ENCODE assay signal across 12 cellular contexts in the genomic region with DNA sequence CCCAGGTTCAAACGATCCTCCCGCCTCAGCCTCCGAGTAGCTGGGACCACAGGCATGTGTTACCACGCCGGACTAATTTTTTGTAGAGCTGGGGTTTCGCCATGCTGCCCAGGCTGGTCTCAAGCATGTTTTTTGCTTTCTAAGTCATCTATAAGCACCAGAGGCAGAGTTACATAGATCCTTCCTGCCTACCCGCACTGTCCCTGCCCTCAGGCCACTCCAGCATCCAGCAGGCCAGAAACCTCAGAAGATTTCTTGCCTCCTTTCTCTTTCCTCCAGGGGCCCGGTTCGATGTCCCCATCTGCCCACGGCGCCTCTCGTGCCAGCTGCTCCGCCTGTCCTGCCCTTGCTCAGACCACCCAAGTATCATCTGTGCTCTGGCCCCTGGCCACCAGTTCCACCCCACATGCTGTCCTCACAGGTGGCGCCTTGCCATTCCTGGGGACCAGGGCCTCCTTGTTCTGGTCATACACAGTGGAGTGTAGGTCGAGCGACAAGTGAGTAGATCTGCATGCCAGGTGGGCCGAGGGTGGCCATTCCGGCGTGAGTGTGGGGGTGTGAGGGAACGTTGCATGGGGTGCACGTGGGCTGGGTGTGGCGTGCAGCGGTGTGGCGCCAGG. TPM values are rescaled to one million over a fixed set of nuclear protein-coding genes. Genes with fewer than 3 reads are reported as not detected.
DNase-seq lines count a peak whose midpoint lies in the region; ATAC-seq and TF ChIP-seq lines count a peak whose summit lies in the region.
"Had no signal": no experiment of that assay in that cellular context is flagged by ENCODE, and none has a peak within 500 bp of the region (broad histone marks: within the 10 kb centered on the region; RNA-seq: fewer than 3 reads in every experiment).

No MANE protein-coding gene starts in this region.

- H3K4me3 ChIP-seq in AG09309 (ENCODE audit: control insufficient read depth, low read depth, low read length) (peak overlapping the region; percentile 78), gastroesophageal sphincter (peak overlapping the region; percentile 18 to 49), skeletal muscle cell (ENCODE audit: low read depth, low read length) (peak overlapping the region; percentile 46), mucosa of descending colon (no peak overlapping the region)

- no peaks in the 10 kb centered on the region for H3K36me3 ChIP-seq in gastroesophageal sphincter
- H3K36me3 ChIP-seq in mucosa of descending colon (ENCODE audit: low read depth) = no peaks in the 10 kb centered on the region
- H3K36me3 ChIP-seq: spleen had no signal

- no peak for TF ChIP-seq CTCF in AG09309 (IDR thresholded peaks at IDR 0.05; ENCODE audit: control insufficient read depth, insufficient read depth, low read depth, low read length, missing control alignments)
- no peak for TF ChIP-seq CTCF in gastroesophageal sphincter (IDR thresholded peaks at IDR 0.05)
- TF ChIP-seq CTCF in mucosa of descending colon (IDR thresholded peaks at IDR 0.05) = no peak

- H3K4me1 ChIP-seq in gastroesophageal sphincter (peaks cover 0 to 20% (median 3%) of the 10 kb centered on the region in 3 donors), mucosa of descending colon (ENCODE audit: low read depth) (no peaks in the 10 kb centered on the region)
- H3K4me1 ChIP-seq: spleen had no signal

- intact Hi-C loops in mucosa of descending colon (cut with DNase I, micrococcal nuclease) = no loop called here

- ATAC-seq in gastroesophageal sphincter (no peak), HG02623 (IDR thresholded peaks at IDR 0.05; ENCODE audit: unreplicated experiment) (no peak), mucosa of descending colon (no peak)
- ATAC-seq: naive thymus-derived CD8-positive, alpha-beta T cell had no signal

- no peaks in the 10 kb centered on the region for H3K9me3 ChIP-seq in gastroesophageal sphincter
- H3K9me3 ChIP-seq in mucosa of descending colon = no peaks in the 10 kb centered on the region
- H3K9me3 ChIP-seq: spleen had no signal

- no peak for DNase-seq in AG09309 (ENCODE audit: low read depth)
- DNase-seq in skeletal muscle cell (ENCODE audit: low read depth) = no peak
- no peak for DNase-seq in nucleus accumbens (lab: John Stamatoyannopoulos, UW)
- no peak for DNase-seq in mucosa of descending colon
- no peak for DNase-seq in NCI-H187 treated with DMSO at 0.1 percent for 48 hours (lab: John Stamatoyannopoulos, UW)
- DNase-seq: activated T-cell treated with anti-CD3 and anti-CD28 coated beads for 4 hours; naive thymus-derived CD8-positive, alpha-beta T cell; SW 1271 had no signal

- TF ChIP-seq POLR2A in gastroesophageal sphincter (IDR thresholded peaks at IDR 0.05) = no peak

- no peaks in the 10 kb centered on the region for H3K27me3 ChIP-seq in gastroesophageal sphincter

- TF ChIP-seq EP300 in gastroesophageal sphincter (IDR thresholded peaks at IDR 0.05) = no peak

- H3K27ac ChIP-seq in angular gyrus (ENCODE audit: low read depth, low read length) (peak overlapping the region; percentile 55), gastroesophageal sphincter (peak overlapping the region in 3 of 4 donors; percentile 59 to 91 (median 79))

- WGBS in gastroesophageal sphincter (ENCODE audit: low coverage in 1 of 2), 2 donors = 90 to 91% methylated on average over 4 to 8 of the region's 24 CpGs

RNA-seq across cellular contexts. Expression of a gene that starts 27.3 kb away (rescaled TPM):
- 100 to 1,000 TPM in 3 of 4 donors, 10 to 100 TPM in 1; 39.8 to 126 (median 114) TPM for total RNA-seq in gastroesophageal sphincter
- total RNA-seq in mucosa of descending colon = 10 to 100 TPM in 1 of 3 donors, 1 to 10 TPM in 2; 6.3 to 68.4 (median 6.3) TPM

RNA-seq across cellular contexts. Expression of a gene that starts 32.6 kb away (rescaled TPM):
- 10 to 100 TPM; 15.6 to 31.2 (median 25.3) TPM for total RNA-seq in gastroesophageal sphincter
- total RNA-seq in mucosa of descending colon = 10 to 100 TPM; 15.2 to 20.7 (median 19.9) TPM
